8 cellular contexts compared by ENCODE assay signal in the genomic region with DNA sequence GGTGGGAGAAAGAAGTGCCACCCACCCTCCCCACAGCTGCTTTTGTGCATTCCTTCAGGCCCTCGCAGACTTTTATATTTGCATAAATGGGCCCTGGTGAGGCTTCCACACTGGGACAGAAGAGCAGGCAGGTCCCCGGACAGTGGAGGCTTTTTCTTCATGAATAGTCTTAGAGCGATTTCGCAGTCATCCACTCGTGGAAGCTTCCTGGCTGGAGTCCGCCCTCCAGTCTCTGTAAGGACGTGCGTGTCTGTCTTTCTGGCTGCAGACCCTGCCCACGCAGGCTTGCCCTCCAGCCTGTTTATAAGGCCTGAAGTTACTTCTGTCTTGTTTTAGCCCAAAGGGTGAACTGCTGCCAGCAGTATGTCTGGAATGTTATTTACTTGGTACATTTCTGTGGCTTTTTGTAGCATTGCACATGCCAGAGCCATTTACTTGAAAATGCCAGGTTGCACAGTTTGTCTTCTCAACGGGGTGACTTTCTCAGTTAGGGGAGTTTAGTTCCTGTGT.
DNase-seq lines count a peak whose midpoint lies in the region; ATAC-seq and TF ChIP-seq lines count a peak whose summit lies in the region.

No MANE protein-coding gene starts in this region.

- H3K27ac ChIP-seq in SJCRH30, result peak overlapping the region; percentile 89

- peak overlapping the region; percentile 29 for H3K4me3 ChIP-seq in SJCRH30
- H3K4me3 ChIP-seq in fibroblast of the aortic adventitia (ENCODE audit: low read depth, low read length), result no peak overlapping the region

- DNase-seq in ELR (ENCODE audit: low read depth) (peak; percentile 94), SJCRH30 (peak; percentile 74 to 78), fibroblast of the aortic adventitia (ENCODE audit: low read depth) (peak; percentile 98), posterior vena cava (ENCODE audit: low spot score) (peak; percentile 94), NCI-H510A treated with DMSO at 0.1 percent for 48 hours (lab: John Stamatoyannopoulos, UW) (no peak), globus pallidus (ENCODE audit: low spot score) (no peak), NCI-H1048 (lab: John Stamatoyannopoulos, UW) (no peak)

- intact Hi-C loops in posterior vena cava (cut with DNase I), result loop anchor here in 1 of 2 donors (5.0 kb wide), 1 partner anchor 1240 kb away; no protein-coding TSS in a partner anchor

- no peak for ATAC-seq in HG03108 (IDR thresholded peaks at IDR 0.05; ENCODE audit: unreplicated experiment)

- peaks cover 40% of the 10 kb centered on the region for H3K4me1 ChIP-seq in SJCRH30

- H3K27me3 ChIP-seq in SJCRH30, result no peaks in the 10 kb centered on the region

- H3K9me3 ChIP-seq in SJCRH30 (replicated peaks), result no peaks in the 10 kb centered on the region

- no peak for TF ChIP-seq CTCF in fibroblast of the aortic adventitia (IDR thresholded peaks at IDR 0.05; ENCODE audit: insufficient read depth, low read length)

- H3K36me3 ChIP-seq in SJCRH30, result no peaks in the 10 kb centered on the region

Comparison
In these comparisons a context has a peak if more than half of its experiments do, and no peak if none do; other contexts are left out.
1. DNase-seq: peak in ELR (single experiment), SJCRH30 (2 of 2), fibroblast of the aortic adventitia (single experiment) and posterior vena cava (single experiment); none in NCI-H510A treated with DMSO at 0.1 percent for 48 hours (single experiment), globus pallidus (single experiment) and NCI-H1048 (single experiment).